Comparison of ENCODE assay signal across 1 cellular context in the genomic region with DNA sequence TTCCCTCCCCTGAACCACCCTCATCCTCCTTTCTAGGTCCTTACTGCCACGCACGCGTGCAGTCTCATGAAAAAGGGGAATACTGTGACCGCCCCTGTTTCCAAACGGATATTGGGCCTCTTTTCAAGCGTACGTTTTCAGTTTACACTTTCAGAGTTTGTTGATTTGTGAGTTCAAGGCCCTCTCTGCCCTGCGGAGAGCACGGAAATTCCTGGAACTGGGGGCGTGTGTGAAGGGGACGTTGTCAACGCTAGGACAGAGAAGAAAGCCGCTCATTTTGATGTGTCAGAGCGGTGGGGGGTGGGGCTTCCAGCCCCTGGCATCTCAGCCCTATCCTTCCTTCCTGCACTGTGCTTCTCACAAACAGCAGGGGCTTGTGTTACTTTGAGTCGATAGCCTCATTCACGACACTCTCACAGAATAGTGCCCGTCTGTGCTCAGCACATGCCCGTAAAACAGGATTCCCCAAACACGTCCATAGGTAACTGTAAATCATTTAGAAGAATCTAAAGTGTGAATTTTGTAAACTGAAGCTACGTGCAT.
A peak's percentile ranks its signal among the peaks of the same experiment; 100 is the strongest.
TF ChIP-seq lines count a peak whose summit lies in the region.

No MANE protein-coding gene starts in this region.

TF ChIP-seq in HepG2, 621 proteins besides CTCF, POLR2A, EP300 and RAD21 (continued from another document and continues in another):
- TF ChIP-seq, protein P1, sequence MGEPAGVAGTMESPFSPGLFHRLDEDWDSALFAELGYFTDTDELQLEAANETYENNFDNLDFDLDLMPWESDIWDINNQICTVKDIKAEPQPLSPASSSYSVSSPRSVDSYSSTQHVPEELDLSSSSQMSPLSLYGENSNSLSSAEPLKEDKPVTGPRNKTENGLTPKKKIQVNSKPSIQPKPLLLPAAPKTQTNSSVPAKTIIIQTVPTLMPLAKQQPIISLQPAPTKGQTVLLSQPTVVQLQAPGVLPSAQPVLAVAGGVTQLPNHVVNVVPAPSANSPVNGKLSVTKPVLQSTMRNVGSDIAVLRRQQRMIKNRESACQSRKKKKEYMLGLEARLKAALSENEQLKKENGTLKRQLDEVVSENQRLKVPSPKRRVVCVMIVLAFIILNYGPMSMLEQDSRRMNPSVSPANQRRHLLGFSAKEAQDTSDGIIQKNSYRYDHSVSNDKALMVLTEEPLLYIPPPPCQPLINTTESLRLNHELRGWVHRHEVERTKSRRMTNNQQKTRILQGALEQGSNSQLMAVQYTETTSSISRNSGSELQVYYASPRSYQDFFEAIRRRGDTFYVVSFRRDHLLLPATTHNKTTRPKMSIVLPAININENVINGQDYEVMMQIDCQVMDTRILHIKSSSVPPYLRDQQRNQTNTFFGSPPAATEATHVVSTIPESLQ (CRISPR knock-in tag; conservative IDR thresholded peaks at IDR 0.05): no peak
- TF ChIP-seq ZNF326 (CRISPR knock-in tag; IDR thresholded peaks at IDR 0.05; ENCODE audit: borderline replicate concordance): no peak
- TF ChIP-seq, protein P2, sequence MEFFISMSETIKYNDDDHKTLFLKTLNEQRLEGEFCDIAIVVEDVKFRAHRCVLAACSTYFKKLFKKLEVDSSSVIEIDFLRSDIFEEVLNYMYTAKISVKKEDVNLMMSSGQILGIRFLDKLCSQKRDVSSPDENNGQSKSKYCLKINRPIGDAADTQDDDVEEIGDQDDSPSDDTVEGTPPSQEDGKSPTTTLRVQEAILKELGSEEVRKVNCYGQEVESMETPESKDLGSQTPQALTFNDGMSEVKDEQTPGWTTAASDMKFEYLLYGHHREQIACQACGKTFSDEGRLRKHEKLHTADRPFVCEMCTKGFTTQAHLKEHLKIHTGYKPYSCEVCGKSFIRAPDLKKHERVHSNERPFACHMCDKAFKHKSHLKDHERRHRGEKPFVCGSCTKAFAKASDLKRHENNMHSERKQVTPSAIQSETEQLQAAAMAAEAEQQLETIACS (CRISPR knock-in tag; IDR thresholded peaks at IDR 0.05): no peak
- TF ChIP-seq GABPB1 (CRISPR knock-in tag; IDR thresholded peaks at IDR 0.05): peak; percentile 50
- TF ChIP-seq SP140L (CRISPR knock-in tag; IDR thresholded peaks at IDR 0.05; ENCODE audit: borderline replicate concordance): no peak; the same call in 1 of the 2 replicates
- no peak for TF ChIP-seq CC2D1A (CRISPR knock-in tag; IDR thresholded peaks at IDR 0.05)
- no peak for TF ChIP-seq KAT2B (IDR thresholded peaks at IDR 0.05; ENCODE audit: borderline replicate concordance, low read depth, low read length)
- TF ChIP-seq FOXP1 (IDR thresholded peaks at IDR 0.05): no peak
- TF ChIP-seq FOXP1 (CRISPR knock-in tag; IDR thresholded peaks at IDR 0.05): peak; percentile 91
- 0 out of 2 replicates have a peak, but pooled peaks have one; percentile 20 for TF ChIP-seq ZNF12 (CRISPR knock-in tag; IDR thresholded peaks at IDR 0.05)
- TF ChIP-seq ZNF432 (CRISPR knock-in tag; IDR thresholded peaks at IDR 0.05; ENCODE audit: borderline replicate concordance): no peak
- no peak for TF ChIP-seq ZNF230 (CRISPR knock-in tag; IDR thresholded peaks at IDR 0.05)
- TF ChIP-seq ZNF383 (CRISPR knock-in tag; IDR thresholded peaks at IDR 0.05; ENCODE audit: borderline replicate concordance): 0 out of 2 replicates have a peak, but pooled peaks have one; percentile 2
- TF ChIP-seq CHD4 (IDR thresholded peaks at IDR 0.05; ENCODE audit: borderline replicate concordance, low read length): peak; percentile 74; the same call in 1 of the 2 replicates
- TF ChIP-seq ATM (IDR thresholded peaks at IDR 0.05; ENCODE audit: borderline replicate concordance): no peak
- no peak for TF ChIP-seq MTF1 (CRISPR knock-in tag; IDR thresholded peaks at IDR 0.05)
- TF ChIP-seq ATF1 (CRISPR knock-in tag; IDR thresholded peaks at IDR 0.05): peak; percentile 82
- TF ChIP-seq TIGD3 (CRISPR knock-in tag; IDR thresholded peaks at IDR 0.05; ENCODE audit: borderline replicate concordance): no peak; the same call in 1 of the 2 replicates
- TF ChIP-seq NFAT5 (CRISPR knock-in tag; IDR thresholded peaks at IDR 0.05): no peak
- 0 out of 2 replicates have a peak, but pooled peaks have one; percentile 33 for TF ChIP-seq NFKB2 (CRISPR knock-in tag; IDR thresholded peaks at IDR 0.05; ENCODE audit: borderline replicate concordance)
- TF ChIP-seq, protein P3, sequence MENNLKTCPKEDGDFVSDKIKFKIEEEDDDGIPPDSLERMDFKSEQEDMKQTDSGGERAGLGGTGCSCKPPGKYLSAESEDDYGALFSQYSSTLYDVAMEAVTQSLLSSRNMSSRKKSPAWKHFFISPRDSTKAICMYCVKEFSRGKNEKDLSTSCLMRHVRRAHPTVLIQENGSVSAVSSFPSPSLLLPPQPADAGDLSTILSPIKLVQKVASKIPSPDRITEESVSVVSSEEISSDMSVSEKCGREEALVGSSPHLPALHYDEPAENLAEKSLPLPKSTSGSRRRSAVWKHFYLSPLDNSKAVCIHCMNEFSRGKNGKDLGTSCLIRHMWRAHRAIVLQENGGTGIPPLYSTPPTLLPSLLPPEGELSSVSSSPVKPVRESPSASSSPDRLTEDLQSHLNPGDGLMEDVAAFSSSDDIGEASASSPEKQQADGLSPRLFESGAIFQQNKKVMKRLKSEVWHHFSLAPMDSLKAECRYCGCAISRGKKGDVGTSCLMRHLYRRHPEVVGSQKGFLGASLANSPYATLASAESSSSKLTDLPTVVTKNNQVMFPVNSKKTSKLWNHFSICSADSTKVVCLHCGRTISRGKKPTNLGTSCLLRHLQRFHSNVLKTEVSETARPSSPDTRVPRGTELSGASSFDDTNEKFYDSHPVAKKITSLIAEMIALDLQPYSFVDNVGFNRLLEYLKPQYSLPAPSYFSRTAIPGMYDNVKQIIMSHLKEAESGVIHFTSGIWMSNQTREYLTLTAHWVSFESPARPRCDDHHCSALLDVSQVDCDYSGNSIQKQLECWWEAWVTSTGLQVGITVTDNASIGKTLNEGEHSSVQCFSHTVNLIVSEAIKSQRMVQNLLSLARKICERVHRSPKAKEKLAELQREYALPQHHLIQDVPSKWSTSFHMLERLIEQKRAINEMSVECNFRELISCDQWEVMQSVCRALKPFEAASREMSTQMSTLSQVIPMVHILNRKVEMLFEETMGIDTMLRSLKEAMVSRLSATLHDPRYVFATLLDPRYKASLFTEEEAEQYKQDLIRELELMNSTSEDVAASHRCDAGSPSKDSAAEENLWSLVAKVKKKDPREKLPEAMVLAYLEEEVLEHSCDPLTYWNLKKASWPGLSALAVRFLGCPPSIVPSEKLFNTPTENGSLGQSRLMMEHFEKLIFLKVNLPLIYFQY (CRISPR knock-in tag; IDR thresholded peaks at IDR 0.05; ENCODE audit: borderline replicate concordance): peak; percentile 63; the same call in 1 of the 2 replicates
- TF ChIP-seq ZBTB7A (CRISPR knock-in tag; IDR thresholded peaks at IDR 0.05): no peak; the same call in 1 of the 2 replicates
- no peak for TF ChIP-seq HNRNPK (IDR thresholded peaks at IDR 0.05; ENCODE audit: low read depth, low read length, poor library complexity, severe bottlenecking)
- TF ChIP-seq, protein P4, sequence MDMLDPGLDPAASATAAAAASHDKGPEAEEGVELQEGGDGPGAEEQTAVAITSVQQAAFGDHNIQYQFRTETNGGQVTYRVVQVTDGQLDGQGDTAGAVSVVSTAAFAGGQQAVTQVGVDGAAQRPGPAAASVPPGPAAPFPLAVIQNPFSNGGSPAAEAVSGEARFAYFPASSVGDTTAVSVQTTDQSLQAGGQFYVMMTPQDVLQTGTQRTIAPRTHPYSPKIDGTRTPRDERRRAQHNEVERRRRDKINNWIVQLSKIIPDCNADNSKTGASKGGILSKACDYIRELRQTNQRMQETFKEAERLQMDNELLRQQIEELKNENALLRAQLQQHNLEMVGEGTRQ (IDR thresholded peaks at IDR 0.05; ENCODE audit: low read depth, low read length): no peak
- TF ChIP-seq, protein P4 (CRISPR knock-in tag; IDR thresholded peaks at IDR 0.05; ENCODE audit: borderline replicate concordance): no peak
- peak; percentile 72; the same call in 1 of the 2 replicates for TF ChIP-seq ZNF441 (CRISPR knock-in tag; IDR thresholded peaks at IDR 0.05; ENCODE audit: borderline replicate concordance)
- 0 out of 2 replicates have a peak, but pooled peaks have one; percentile 30 for TF ChIP-seq NCOR1 (IDR thresholded peaks at IDR 0.05; ENCODE audit: borderline replicate concordance, low read length)
- TF ChIP-seq CREBL2 (CRISPR knock-in tag; IDR thresholded peaks at IDR 0.05; ENCODE audit: borderline replicate concordance): no peak
- TF ChIP-seq ZBTB42 (CRISPR knock-in tag; IDR thresholded peaks at IDR 0.05): no peak
- no peak for TF ChIP-seq ZNF652 (CRISPR knock-in tag; IDR thresholded peaks at IDR 0.05; ENCODE audit: borderline replicate concordance, low read depth)
- peak; percentile 77 for TF ChIP-seq THAP11 (CRISPR knock-in tag; IDR thresholded peaks at IDR 0.05)
- no peak for TF ChIP-seq ZFP91 (CRISPR knock-in tag; IDR thresholded peaks at IDR 0.05; ENCODE audit: borderline replicate concordance)
- TF ChIP-seq, protein P5, sequence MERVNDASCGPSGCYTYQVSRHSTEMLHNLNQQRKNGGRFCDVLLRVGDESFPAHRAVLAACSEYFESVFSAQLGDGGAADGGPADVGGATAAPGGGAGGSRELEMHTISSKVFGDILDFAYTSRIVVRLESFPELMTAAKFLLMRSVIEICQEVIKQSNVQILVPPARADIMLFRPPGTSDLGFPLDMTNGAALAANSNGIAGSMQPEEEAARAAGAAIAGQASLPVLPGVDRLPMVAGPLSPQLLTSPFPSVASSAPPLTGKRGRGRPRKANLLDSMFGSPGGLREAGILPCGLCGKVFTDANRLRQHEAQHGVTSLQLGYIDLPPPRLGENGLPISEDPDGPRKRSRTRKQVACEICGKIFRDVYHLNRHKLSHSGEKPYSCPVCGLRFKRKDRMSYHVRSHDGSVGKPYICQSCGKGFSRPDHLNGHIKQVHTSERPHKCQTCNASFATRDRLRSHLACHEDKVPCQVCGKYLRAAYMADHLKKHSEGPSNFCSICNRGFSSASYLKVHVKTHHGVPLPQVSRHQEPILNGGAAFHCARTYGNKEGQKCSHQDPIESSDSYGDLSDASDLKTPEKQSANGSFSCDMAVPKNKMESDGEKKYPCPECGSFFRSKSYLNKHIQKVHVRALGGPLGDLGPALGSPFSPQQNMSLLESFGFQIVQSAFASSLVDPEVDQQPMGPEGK (CRISPR knock-in tag; IDR thresholded peaks at IDR 0.05): peak; percentile 84
- 0 out of 2 replicates have a peak, but pooled peaks have one; percentile 10 for TF ChIP-seq ZNF253 (CRISPR knock-in tag; IDR thresholded peaks at IDR 0.05; ENCODE audit: borderline replicate concordance)
- no peak for TF ChIP-seq PAWR (CRISPR knock-in tag; IDR thresholded peaks at IDR 0.05; ENCODE audit: borderline replicate concordance)
- 0 out of 2 replicates have a peak, but pooled peaks have one; percentile 44 for TF ChIP-seq ZNF224 (CRISPR knock-in tag; IDR thresholded peaks at IDR 0.05)
